ENCODE assay signal across 2 cellular contexts in the genomic region with DNA sequence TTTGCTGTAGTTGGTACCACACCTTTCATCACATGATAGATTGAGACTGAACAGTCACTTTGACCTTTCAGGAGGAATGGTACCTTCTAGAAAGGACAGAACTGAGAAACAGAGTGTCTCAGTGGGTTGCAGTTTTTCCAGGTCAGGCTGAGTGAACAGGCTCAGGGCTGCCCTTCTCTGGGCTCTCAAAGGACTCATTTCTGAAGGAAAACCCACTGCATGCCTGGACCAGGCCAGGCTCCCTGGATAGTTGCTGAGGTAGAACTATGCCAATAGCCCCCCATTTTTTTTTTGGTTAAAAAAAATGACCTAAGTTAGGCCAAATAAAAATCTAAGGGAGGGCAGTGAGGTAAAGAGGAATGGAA.
TF ChIP-seq lines count a peak whose summit lies in the region.

No MANE protein-coding gene starts in this region.

TF ChIP-seq in GM23338, 12 proteins besides CTCF, POLR2A, EP300 and RAD21:
- TF ChIP-seq JUNB (IDR thresholded peaks at IDR 0.05; ENCODE audit: unreplicated experiment) (no peak), ZNF331 (CRISPR knock-in tag; IDR thresholded peaks at IDR 0.05; ENCODE audit: low read depth) (no peak), EZH2 (IDR thresholded peaks at IDR 0.05; ENCODE audit: low read depth, unreplicated experiment) (no peak), ZNF114 (CRISPR knock-in tag; IDR thresholded peaks at IDR 0.05) (no peak), EZH2phosphoT487 (IDR thresholded peaks at IDR 0.05; ENCODE audit: unreplicated experiment) (no peak), ZNF462 (CRISPR knock-in tag; IDR thresholded peaks at IDR 0.05) (no peak)
- TF ChIP-seq, protein P1, sequence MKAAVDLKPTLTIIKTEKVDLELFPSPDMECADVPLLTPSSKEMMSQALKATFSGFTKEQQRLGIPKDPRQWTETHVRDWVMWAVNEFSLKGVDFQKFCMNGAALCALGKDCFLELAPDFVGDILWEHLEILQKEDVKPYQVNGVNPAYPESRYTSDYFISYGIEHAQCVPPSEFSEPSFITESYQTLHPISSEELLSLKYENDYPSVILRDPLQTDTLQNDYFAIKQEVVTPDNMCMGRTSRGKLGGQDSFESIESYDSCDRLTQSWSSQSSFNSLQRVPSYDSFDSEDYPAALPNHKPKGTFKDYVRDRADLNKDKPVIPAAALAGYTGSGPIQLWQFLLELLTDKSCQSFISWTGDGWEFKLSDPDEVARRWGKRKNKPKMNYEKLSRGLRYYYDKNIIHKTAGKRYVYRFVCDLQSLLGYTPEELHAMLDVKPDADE (IDR thresholded peaks at IDR 0.05): no peak
- TF ChIP-seq, protein P2, sequence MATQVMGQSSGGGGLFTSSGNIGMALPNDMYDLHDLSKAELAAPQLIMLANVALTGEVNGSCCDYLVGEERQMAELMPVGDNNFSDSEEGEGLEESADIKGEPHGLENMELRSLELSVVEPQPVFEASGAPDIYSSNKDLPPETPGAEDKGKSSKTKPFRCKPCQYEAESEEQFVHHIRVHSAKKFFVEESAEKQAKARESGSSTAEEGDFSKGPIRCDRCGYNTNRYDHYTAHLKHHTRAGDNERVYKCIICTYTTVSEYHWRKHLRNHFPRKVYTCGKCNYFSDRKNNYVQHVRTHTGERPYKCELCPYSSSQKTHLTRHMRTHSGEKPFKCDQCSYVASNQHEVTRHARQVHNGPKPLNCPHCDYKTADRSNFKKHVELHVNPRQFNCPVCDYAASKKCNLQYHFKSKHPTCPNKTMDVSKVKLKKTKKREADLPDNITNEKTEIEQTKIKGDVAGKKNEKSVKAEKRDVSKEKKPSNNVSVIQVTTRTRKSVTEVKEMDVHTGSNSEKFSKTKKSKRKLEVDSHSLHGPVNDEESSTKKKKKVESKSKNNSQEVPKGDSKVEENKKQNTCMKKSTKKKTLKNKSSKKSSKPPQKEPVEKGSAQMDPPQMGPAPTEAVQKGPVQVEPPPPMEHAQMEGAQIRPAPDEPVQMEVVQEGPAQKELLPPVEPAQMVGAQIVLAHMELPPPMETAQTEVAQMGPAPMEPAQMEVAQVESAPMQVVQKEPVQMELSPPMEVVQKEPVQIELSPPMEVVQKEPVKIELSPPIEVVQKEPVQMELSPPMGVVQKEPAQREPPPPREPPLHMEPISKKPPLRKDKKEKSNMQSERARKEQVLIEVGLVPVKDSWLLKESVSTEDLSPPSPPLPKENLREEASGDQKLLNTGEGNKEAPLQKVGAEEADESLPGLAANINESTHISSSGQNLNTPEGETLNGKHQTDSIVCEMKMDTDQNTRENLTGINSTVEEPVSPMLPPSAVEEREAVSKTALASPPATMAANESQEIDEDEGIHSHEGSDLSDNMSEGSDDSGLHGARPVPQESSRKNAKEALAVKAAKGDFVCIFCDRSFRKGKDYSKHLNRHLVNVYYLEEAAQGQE (IDR thresholded peaks at IDR 0.05; ENCODE audit: unreplicated experiment): no peak

TF ChIP-seq in GM12878, 131 proteins besides CTCF, POLR2A, EP300 and RAD21:
- no peak for TF ChIP-seq GABPA (IDR thresholded peaks at IDR 0.05; ENCODE audit: low read depth)
- TF ChIP-seq CBX5 (IDR thresholded peaks at IDR 0.05; ENCODE audit: low read depth): no peak
- no peak for TF ChIP-seq HDGF (IDR thresholded peaks at IDR 0.05)
